1 cellular context compared by ENCODE assay signal in genomic region chr9:98374385-98375051, GRCh38.
TF ChIP-seq lines count a peak whose summit lies in the region.

No MANE protein-coding gene starts in this region.

TF ChIP-seq in K562, 482 proteins besides CTCF, POLR2A, EP300 and RAD21 (continued from another document and continues in another):
- TF ChIP-seq ELK3 (CRISPR knock-in tag; IDR thresholded peaks at IDR 0.05) (no peak), USF1 (CRISPR knock-in tag; IDR thresholded peaks at IDR 0.05) (peak; percentile 94), SRSF1 (IDR thresholded peaks at IDR 0.05; ENCODE audit: low read depth, low read length) (no peak), PHF21A (IDR thresholded peaks at IDR 0.05; ENCODE audit: borderline replicate concordance, low read depth) (no peak), HMBOX1 (IDR thresholded peaks at IDR 0.05) (peak; percentile 66), MAFF (IDR thresholded peaks at IDR 0.05; ENCODE audit: low read length) (0 out of 2 replicates have a peak, but pooled peaks have one; percentile 30), ZFP30 (CRISPR knock-in tag; IDR thresholded peaks at IDR 0.05; ENCODE audit: borderline replicate concordance) (no peak), DDX20 (tag; IDR thresholded peaks at IDR 0.05; ENCODE audit: low read depth) (no peak), ZZZ3 (IDR thresholded peaks at IDR 0.05) (no peak), JUN (IDR thresholded peaks at IDR 0.05; ENCODE audit: borderline replicate concordance, low read depth, low read length) (peak; percentile 69; the same call in 1 of the 2 replicates), JUN (CRISPR knock-in tag; IDR thresholded peaks at IDR 0.05; ENCODE audit: borderline replicate concordance) (peak; percentile 76; the same call in 1 of the 2 replicates), ZNF778 (CRISPR knock-in tag; IDR thresholded peaks at IDR 0.05) (no peak), DEAF1 (CRISPR knock-in tag; IDR thresholded peaks at IDR 0.05) (no peak), ATF3 (IDR thresholded peaks at IDR 0.05) (0 out of 2 replicates have a peak, but pooled peaks have one; percentile 52), ATF3 (CRISPR knock-in tag; conservative IDR thresholded peaks at IDR 0.05) (no peak; the same call in 1 of the 2 replicates), GATA2 (CRISPR knock-in tag; IDR thresholded peaks at IDR 0.05) (peak; percentile 87), FIP1L1 (IDR thresholded peaks at IDR 0.05; ENCODE audit: low read depth, low read length, poor library complexity, severe bottlenecking) (no peak), FOXJ3 (CRISPR knock-in tag; IDR thresholded peaks at IDR 0.05) (no peak), ESRRB (CRISPR knock-in tag; IDR thresholded peaks at IDR 0.05; ENCODE audit: borderline replicate concordance) (no peak), NONO (IDR thresholded peaks at IDR 0.05; ENCODE audit: low read depth in 2 of 2, low read length in 1 of 2) (peak in 1 of 2 experiments; percentile 19; a peak in 1 of 4 replicates), MTA2 (IDR thresholded peaks at IDR 0.05; ENCODE audit: low read depth) (peak; percentile 84), PCBP1 (IDR thresholded peaks at IDR 0.05; ENCODE audit: low read depth, low read length, poor library complexity, severe bottlenecking) (no peak), TRIM25 (IDR thresholded peaks at IDR 0.05; ENCODE audit: borderline replicate concordance) (peak; percentile 96; the same call in 1 of the 2 replicates), ZNF551 (CRISPR knock-in tag; IDR thresholded peaks at IDR 0.05) (no peak), SLC30A9 (CRISPR knock-in tag; IDR thresholded peaks at IDR 0.05) (no peak), FOXJ2 (tag; IDR thresholded peaks at IDR 0.05) (no peak), RBM25 (IDR thresholded peaks at IDR 0.05; ENCODE audit: low read depth, low read length, severe bottlenecking) (no peak), ZNF830 (CRISPR knock-in tag; IDR thresholded peaks at IDR 0.05) (no peak), ETS2 (tag; IDR thresholded peaks at IDR 0.05; ENCODE audit: borderline replicate concordance, poor library complexity, severe bottlenecking) (no peak)
- TF ChIP-seq, protein P1, sequence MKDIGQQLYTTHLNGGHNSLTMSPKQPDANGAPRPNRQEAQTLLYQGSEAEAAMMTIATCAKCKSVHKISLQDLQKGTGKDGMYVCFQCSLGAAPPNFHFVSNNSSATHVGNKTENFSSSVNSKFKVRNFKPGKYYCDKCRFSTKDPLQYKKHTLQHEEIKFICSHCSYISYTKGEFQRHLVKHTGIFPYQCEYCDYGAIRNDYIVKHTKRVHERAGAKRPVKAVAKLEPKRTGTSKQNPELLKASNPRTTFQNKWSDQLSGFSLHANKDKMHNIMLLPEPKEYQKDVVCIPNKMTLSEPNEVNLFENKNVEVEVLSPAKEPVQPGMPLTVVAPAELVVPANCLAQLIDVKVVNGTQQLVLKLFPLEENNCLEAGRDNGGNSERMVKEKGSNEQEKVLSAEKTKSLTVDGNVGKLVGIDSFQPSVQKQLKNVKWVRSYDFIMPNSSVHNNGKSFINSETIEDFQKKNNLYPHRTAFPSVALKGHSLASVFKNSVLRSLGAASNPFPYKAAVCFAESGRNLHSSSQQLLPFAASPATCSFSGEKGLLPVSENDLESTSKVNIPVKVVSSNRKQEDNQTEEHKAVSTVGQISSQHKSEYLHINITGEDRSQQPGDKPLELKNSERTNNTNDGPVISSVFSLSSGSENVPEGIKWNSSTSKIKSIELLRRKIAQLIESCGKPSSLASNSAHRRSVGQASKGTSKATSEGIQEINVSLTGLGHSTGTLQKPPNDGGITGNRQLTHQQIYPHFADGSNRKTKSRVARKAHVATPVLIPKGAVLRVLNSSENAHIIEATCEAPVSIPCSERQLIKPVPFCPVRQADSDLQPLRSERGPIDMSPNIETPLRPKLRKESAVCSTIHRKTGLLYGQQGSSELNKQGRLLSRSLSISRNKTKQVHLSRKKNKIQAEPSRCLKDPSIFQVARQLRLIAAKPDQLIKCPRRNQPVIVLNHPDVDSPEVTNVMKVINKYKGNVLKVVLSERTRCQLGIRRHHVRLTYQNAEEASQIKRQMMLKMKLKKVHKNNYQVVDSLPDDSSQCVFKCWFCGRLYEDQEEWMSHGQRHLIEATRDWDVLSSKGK (CRISPR knock-in tag; IDR thresholded peaks at IDR 0.05) = no peak
- TF ChIP-seq, protein P2, sequence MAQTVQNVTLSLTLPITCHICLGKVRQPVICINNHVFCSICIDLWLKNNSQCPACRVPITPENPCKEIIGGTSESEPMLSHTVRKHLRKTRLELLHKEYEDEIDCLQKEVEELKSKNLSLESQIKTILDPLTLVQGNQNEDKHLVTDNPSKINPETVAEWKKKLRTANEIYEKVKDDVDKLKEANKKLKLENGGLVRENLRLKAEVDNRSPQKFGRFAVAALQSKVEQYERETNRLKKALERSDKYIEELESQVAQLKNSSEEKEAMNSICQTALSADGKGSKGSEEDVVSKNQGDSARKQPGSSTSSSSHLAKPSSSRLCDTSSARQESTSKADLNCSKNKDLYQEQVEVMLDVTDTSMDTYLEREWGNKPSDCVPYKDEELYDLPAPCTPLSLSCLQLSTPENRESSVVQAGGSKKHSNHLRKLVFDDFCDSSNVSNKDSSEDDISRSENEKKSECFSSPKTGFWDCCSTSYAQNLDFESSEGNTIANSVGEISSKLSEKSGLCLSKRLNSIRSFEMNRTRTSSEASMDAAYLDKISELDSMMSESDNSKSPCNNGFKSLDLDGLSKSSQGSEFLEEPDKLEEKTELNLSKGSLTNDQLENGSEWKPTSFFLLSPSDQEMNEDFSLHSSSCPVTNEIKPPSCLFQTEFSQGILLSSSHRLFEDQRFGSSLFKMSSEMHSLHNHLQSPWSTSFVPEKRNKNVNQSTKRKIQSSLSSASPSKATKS (CRISPR knock-in tag; IDR thresholded peaks at IDR 0.05) = no peak
- TF ChIP-seq, protein P3, sequence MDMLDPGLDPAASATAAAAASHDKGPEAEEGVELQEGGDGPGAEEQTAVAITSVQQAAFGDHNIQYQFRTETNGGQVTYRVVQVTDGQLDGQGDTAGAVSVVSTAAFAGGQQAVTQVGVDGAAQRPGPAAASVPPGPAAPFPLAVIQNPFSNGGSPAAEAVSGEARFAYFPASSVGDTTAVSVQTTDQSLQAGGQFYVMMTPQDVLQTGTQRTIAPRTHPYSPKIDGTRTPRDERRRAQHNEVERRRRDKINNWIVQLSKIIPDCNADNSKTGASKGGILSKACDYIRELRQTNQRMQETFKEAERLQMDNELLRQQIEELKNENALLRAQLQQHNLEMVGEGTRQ (CRISPR knock-in tag; IDR thresholded peaks at IDR 0.05) = peak; percentile 70
- TF ChIP-seq, protein P4, sequence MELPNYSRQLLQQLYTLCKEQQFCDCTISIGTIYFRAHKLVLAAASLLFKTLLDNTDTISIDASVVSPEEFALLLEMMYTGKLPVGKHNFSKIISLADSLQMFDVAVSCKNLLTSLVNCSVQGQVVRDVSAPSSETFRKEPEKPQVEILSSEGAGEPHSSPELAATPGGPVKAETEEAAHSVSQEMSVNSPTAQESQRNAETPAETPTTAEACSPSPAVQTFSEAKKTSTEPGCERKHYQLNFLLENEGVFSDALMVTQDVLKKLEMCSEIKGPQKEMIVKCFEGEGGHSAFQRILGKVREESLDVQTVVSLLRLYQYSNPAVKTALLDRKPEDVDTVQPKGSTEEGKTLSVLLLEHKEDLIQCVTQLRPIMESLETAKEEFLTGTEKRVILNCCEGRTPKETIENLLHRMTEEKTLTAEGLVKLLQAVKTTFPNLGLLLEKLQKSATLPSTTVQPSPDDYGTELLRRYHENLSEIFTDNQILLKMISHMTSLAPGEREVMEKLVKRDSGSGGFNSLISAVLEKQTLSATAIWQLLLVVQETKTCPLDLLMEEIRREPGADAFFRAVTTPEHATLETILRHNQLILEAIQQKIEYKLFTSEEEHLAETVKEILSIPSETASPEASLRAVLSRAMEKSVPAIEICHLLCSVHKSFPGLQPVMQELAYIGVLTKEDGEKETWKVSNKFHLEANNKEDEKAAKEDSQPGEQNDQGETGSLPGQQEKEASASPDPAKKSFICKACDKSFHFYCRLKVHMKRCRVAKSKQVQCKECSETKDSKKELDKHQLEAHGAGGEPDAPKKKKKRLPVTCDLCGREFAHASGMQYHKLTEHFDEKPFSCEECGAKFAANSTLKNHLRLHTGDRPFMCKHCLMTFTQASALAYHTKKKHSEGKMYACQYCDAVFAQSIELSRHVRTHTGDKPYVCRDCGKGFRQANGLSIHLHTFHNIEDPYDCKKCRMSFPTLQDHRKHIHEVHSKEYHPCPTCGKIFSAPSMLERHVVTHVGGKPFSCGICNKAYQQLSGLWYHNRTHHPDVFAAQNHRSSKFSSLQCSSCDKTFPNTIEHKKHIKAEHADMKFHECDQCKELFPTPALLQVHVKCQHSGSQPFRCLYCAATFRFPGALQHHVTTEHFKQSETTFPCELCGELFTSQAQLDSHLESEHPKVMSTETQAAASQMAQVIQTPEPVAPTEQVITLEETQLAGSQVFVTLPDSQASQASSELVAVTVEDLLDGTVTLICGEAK (IDR thresholded peaks at IDR 0.05) = peak; percentile 21; the same call in 1 of the 2 replicates
- TF ChIP-seq, protein P4 (CRISPR knock-in tag; IDR thresholded peaks at IDR 0.05) = no peak
